Comparison of ENCODE assay signal across 8 cellular contexts in genomic region chr4:176376032-176376614, GRCh38. TPM values are rescaled to one million over a fixed set of nuclear protein-coding genes. Genes with fewer than 3 reads are reported as not detected.
A peak's percentile ranks its signal among the peaks of the same experiment; 100 is the strongest.
DNase-seq lines count a peak whose midpoint lies in the region; ATAC-seq, FAIRE-seq and TF ChIP-seq lines count a peak whose summit lies in the region.

No MANE protein-coding gene starts in this region.

- H3K4me1 Mint-ChIP-seq in stimulated activated naive CD8-positive, alpha-beta T cell treated with anti-CD3 and anti-CD28 coated beads, Interleukin-15, amount 100 ng/mL, for 72 hours = no peaks in the 10 kb centered on the region

- no peak for TF ChIP-seq EP300 in suprapubic skin (IDR thresholded peaks at IDR 0.05)

- POLR2A ChIA-PET in RWPE1 (lab: Yijun Ruan, JAX; ENCODE audit: low non-redundant PET) = no interaction called here

- CTCF ChIA-PET in RWPE1 (lab: Yijun Ruan, JAX) = interaction anchor here (0.8 to 1.0 kb wide), 2 partner anchors 20 to 671 kb away, joined by 4 read pairs; no protein-coding TSS in a partner anchor

- TF ChIP-seq CTCF in RWPE1 (conservative IDR thresholded peaks at IDR 0.05; ENCODE audit: low read depth) = peak; percentile 70
- peak; percentile 67 for TF ChIP-seq CTCF in hepatocyte (IDR thresholded peaks at IDR 0.05; ENCODE audit: poor library complexity)
- peak in 1 of 2 donors; percentile 23 for TF ChIP-seq CTCF in suprapubic skin (IDR thresholded peaks at IDR 0.05)

- no peak for TF ChIP-seq POLR2A in suprapubic skin (IDR thresholded peaks at IDR 0.05)

- DNase-seq in AG08395 (ENCODE audit: low spot score) (peak; percentile 37), GM18507 (ENCODE audit: extremely low spot score, insufficient read length, low read depth) (no peak), RWPE1 (ENCODE audit: low spot score) (peak; percentile 16), hepatocyte (ENCODE audit: low spot score) (peak; percentile 7), DMS79 treated with DMSO at 0.1 percent for 48 hours (lab: John Stamatoyannopoulos, UW) (no peak), NCI-H146 (lab: John Stamatoyannopoulos, UW) (no peak), suprapubic skin (ENCODE audit: low spot score in 2 of 2) (no peak)
- no peak for DNase-seq in stimulated activated naive CD8-positive, alpha-beta T cell treated with anti-CD3 and anti-CD28 coated beads, Interleukin-15, amount 100 ng/mL, for 72 hours

- H4K20me1 ChIP-seq in hepatocyte (ENCODE audit: insufficient read depth, poor library complexity, severe bottlenecking) = no peaks in the 10 kb centered on the region

- FAIRE-seq in GM18507 (lab: Jason Lieb, UNC) = peak; percentile 76

- no peaks in the 10 kb centered on the region for H3K36me3 ChIP-seq in hepatocyte (replicated peaks; ENCODE audit: insufficient read depth, low read depth)
- H3K36me3 ChIP-seq in suprapubic skin = no peaks in the 10 kb centered on the region

- H3K4me3 ChIP-seq in hepatocyte (no peak overlapping the region), suprapubic skin (no peak overlapping the region)

- WGBS in hepatocyte (ENCODE audit: low lambda C conversion rate, missing lambda C conversion rate) = 14% methylated on average over 2 of the region's 2 CpGs
- WGBS in suprapubic skin = 4% methylated on average over 2 of the region's 2 CpGs

- no peak overlapping the region for H3K4me3 Mint-ChIP-seq in stimulated activated naive CD8-positive, alpha-beta T cell treated with anti-CD3 and anti-CD28 coated beads, Interleukin-15, amount 100 ng/mL, for 72 hours

- H3K4me2 ChIP-seq in hepatocyte = no peak overlapping the region

- no peaks in the 10 kb centered on the region for H3K9me3 ChIP-seq in hepatocyte (ENCODE audit: low read depth)
- no peaks in the 10 kb centered on the region for H3K9me3 ChIP-seq in suprapubic skin

- H3K9me3 Mint-ChIP-seq in stimulated activated naive CD8-positive, alpha-beta T cell treated with anti-CD3 and anti-CD28 coated beads, Interleukin-15, amount 100 ng/mL, for 72 hours = no peaks in the 10 kb centered on the region

- H2AFZ ChIP-seq in hepatocyte = no peak overlapping the region

- H3K27ac Mint-ChIP-seq in stimulated activated naive CD8-positive, alpha-beta T cell treated with anti-CD3 and anti-CD28 coated beads, Interleukin-15, amount 100 ng/mL, for 72 hours = no peak overlapping the region

- H3K27ac ChIP-seq in RWPE1 (no peak overlapping the region), hepatocyte (no peak overlapping the region), suprapubic skin (no peak overlapping the region)

- H3K79me2 ChIP-seq in hepatocyte = no peaks in the 10 kb centered on the region

- ATAC-seq in stimulated activated naive CD8-positive, alpha-beta T cell treated with anti-CD3 and anti-CD28 coated beads, Interleukin-15, amount 100 ng/mL, for 72 hours = no peak

- H3K4me1 ChIP-seq in hepatocyte (ENCODE audit: insufficient read depth) (no peaks in the 10 kb centered on the region), suprapubic skin (no peaks in the 10 kb centered on the region)

- no peaks in the 10 kb centered on the region for H3K9me2 ChIP-seq in hepatocyte (replicated peaks; ENCODE audit: insufficient read depth)

- no peaks in the 10 kb centered on the region for H3K27me3 Mint-ChIP-seq in stimulated activated naive CD8-positive, alpha-beta T cell treated with anti-CD3 and anti-CD28 coated beads, Interleukin-15, amount 100 ng/mL, for 72 hours

- H3K27me3 ChIP-seq in hepatocyte (no peaks in the 10 kb centered on the region), suprapubic skin (no peaks in the 10 kb centered on the region)

RNA-seq across cellular contexts. Expression of gene SPCS3, which starts 56.4 kb away (rescaled TPM):
- 123 and 148 TPM in 2 replicates for total RNA-seq in hepatocyte
- polyA plus RNA-seq in hepatocyte = 102 and 104 TPM in 2 replicates
- total RNA-seq in suprapubic skin = 10 to 100 TPM; 48.3 to 57.4 (median 55.9) TPM

Comparison
In these comparisons a context has a peak if more than half of its experiments do, and no peak if none do; other contexts are left out.
1. DNase-seq: peak in AG08395 (single experiment), RWPE1 (single experiment) and hepatocyte (single experiment); none in GM18507 (single experiment), DMS79 treated with DMSO at 0.1 percent for 48 hours (single experiment), stimulated activated naive CD8-positive, alpha-beta T cell treated with anti-CD3 and anti-CD28 coated beads, Interleukin-15, amount 100 ng/mL, for 72 hours (0 of 2), NCI-H146 (single experiment) and suprapubic skin (0 of 2).